ENCODE assay signal across 13 cellular contexts in genomic region chr17:79547586-79547985, GRCh38.
DNase-seq lines count a peak whose midpoint lies in the region; ATAC-seq, FAIRE-seq and TF ChIP-seq lines count a peak whose summit lies in the region.
"Had no signal": no experiment of that assay in that cellular context is flagged by ENCODE, and none has a peak within 500 bp of the region (broad histone marks: within the 10 kb centered on the region; RNA-seq: fewer than 3 reads in every experiment).

No MANE protein-coding gene starts in this region.

- TF ChIP-seq POLR2A in HepG2 (IDR thresholded peaks at IDR 0.05; ENCODE audit: insufficient read depth in 1 of 2, low read depth in 2 of 2, low read length in 2 of 2) (no peak), sigmoid colon (IDR thresholded peaks at IDR 0.05) (no peak)

- in situ Hi-C loops in HepG2 (cut with HindIII; ENCODE audit: extremely low pct_ligation_motif_present, low pct_unique_long_range_greater_than_20kb), result no loop called here

- no peaks in the 10 kb centered on the region for H3K4me1 ChIP-seq in HepG2 (ENCODE audit: insufficient read depth, low read length)
- peaks cover 0 to 16% (median 8%) of the 10 kb centered on the region in 4 donors for H3K4me1 ChIP-seq in sigmoid colon

- no peak; the same call in 2 of the 3 replicates for ATAC-seq in HepG2
- no peak for ATAC-seq in HG03135 (IDR thresholded peaks at IDR 0.05; ENCODE audit: unreplicated experiment)
- no peak for ATAC-seq in HG03442 (IDR thresholded peaks at IDR 0.05; ENCODE audit: unreplicated experiment)
- ATAC-seq in HG03097 (IDR thresholded peaks at IDR 0.05; ENCODE audit: low FRiP score, unreplicated experiment), result no peak

- DNase-seq in CD14-positive monocyte (ENCODE audit: low spot score), result peak; percentile 22
- DNase-seq in HepG2 (ENCODE audit: low spot score), result no peak
- DNase-seq in sigmoid colon, result peak; percentile 51
- DNase-seq: 8988T; AML-193; CD4-positive, CD25-positive, alpha-beta regulatory T cell; DMS 273 treated with DMSO at 0.1 percent for 48 hours had no signal

- no peaks in the 10 kb centered on the region for H3K36me3 Mint-ChIP-seq in CD14-positive monocyte
- H3K36me3 Mint-ChIP-seq: CD4-positive, CD25-positive, alpha-beta regulatory T cell had no signal

- H3K9ac ChIP-seq in HepG2 (ENCODE audit: insufficient read depth, low read depth, low read length), result no peak overlapping the region
- H3K9ac ChIP-seq: BLaER1 had no signal

- CTCF ChIA-PET in HepG2 (lab: Yijun Ruan, JAX; ENCODE audit: low intra/inter-chr PET ratio, low total read pairs), result no interaction called here

- H3K27me3 Mint-ChIP-seq in CD14-positive monocyte (ENCODE audit: low read depth in 3 of 3), result peaks cover 1 to 11% (median 2%) of the 10 kb centered on the region in 3 donors
- H3K27me3 Mint-ChIP-seq: CD4-positive, CD25-positive, alpha-beta regulatory T cell had no signal

- no peak overlapping the region for H2AFZ ChIP-seq in HepG2 (ENCODE audit: low read length)

- TF ChIP-seq EP300 in HepG2 (IDR thresholded peaks at IDR 0.05; ENCODE audit: low read depth in 2 of 2, low read length in 2 of 2) (no peak), HepG2 (CRISPR knock-in tag; IDR thresholded peaks at IDR 0.05; ENCODE audit: borderline replicate concordance) (no peak), sigmoid colon (IDR thresholded peaks at IDR 0.05) (no peak)

- H3K27me3 ChIP-seq in HepG2 (ENCODE audit: control insufficient read depth in 1 of 2, insufficient read depth in 2 of 2, low read length in 2 of 2) (peaks cover 21 to 75% of the 10 kb centered on the region in 2 experiments), sigmoid colon (no peaks in the 10 kb centered on the region)
- H3K27me3 ChIP-seq: BLaER1 had no signal

- BruUV-seq in HepG2 (replicated peaks; lab: Mats Ljungman, UMichigan), result no TSS peak

- TF ChIP-seq CTCF in CD14-positive monocyte (IDR thresholded peaks at IDR 0.05) (no peak), HepG2 (CRISPR knock-in tag; IDR thresholded peaks at IDR 0.05) (no peak), sigmoid colon (IDR thresholded peaks at IDR 0.05) (no peak)

- H3K79me2 ChIP-seq in HepG2 (ENCODE audit: insufficient read depth, low read length), result no peaks in the 10 kb centered on the region

- H3K27ac Mint-ChIP-seq in CD14-positive monocyte, result no peak overlapping the region
- H3K27ac Mint-ChIP-seq: CD4-positive, CD25-positive, alpha-beta regulatory T cell had no signal

- POLR2A ChIA-PET in HepG2 (lab: Yijun Ruan, JAX), result no interaction called here

- no peak overlapping the region for H3K4me2 ChIP-seq in HepG2 (ENCODE audit: low read depth, low read length)
- H3K4me2 ChIP-seq: BLaER1 had no signal

- H4K20me1 ChIP-seq in HepG2 (ENCODE audit: insufficient read depth, low read length), result no peaks in the 10 kb centered on the region; the same call in 1 of the 2 replicates
- H4K20me1 ChIP-seq: BLaER1 had no signal

- FAIRE-seq in HepG2 (lab: Jason Lieb, UNC), result no peak
- FAIRE-seq: H54 had no signal

- TF ChIP-seq RAD21 in HepG2 (CRISPR knock-in tag; IDR thresholded peaks at IDR 0.05), result no peak

- H3K27ac ChIP-seq in angular gyrus (ENCODE audit: low read depth, low read length) (peak overlapping the region; percentile 47), HepG2 (ENCODE audit: extremely low read length, insufficient read depth, low read length) (no peak overlapping the region), sigmoid colon (no peak overlapping the region)
- H3K27ac ChIP-seq: BLaER1 had no signal

- intact Hi-C loops in CD14-positive monocyte (cut with micrococcal nuclease), result no loop called here
- intact Hi-C loops in HepG2 (cut with micrococcal nuclease; ENCODE audit: unreplicated experiment), result no loop called here
- intact Hi-C loops in sigmoid colon (cut with DNase I), result no loop called here

- H3K4me3 ChIP-seq in HepG2 (replicated peaks in 1 of 3; ENCODE audit: insufficient read depth in 1 of 3, low read depth in 2 of 3, low read length in 3 of 3) (no peak overlapping the region), sigmoid colon (no peak overlapping the region)
- H3K4me3 ChIP-seq: BLaER1 had no signal

- no peaks in the 10 kb centered on the region for H3K4me1 Mint-ChIP-seq in CD14-positive monocyte
- H3K4me1 Mint-ChIP-seq: CD4-positive, CD25-positive, alpha-beta regulatory T cell had no signal

- H3K36me3 ChIP-seq in HepG2 (replicated peaks in 1 of 2; ENCODE audit: control insufficient read depth in 1 of 2, insufficient read depth in 2 of 2, low read length in 2 of 2) (no peaks in the 10 kb centered on the region), sigmoid colon (peaks cover 0 to 7% (median 0%) of the 10 kb centered on the region in 4 donors)
- H3K36me3 ChIP-seq: BLaER1 had no signal

- H3K9me3 ChIP-seq in HepG2 (ENCODE audit: low read length) (peaks cover 5% of the 10 kb centered on the region; the same call in 1 of the 2 replicates), sigmoid colon (peaks cover 0 to 3% (median 0%) of the 10 kb centered on the region in 4 donors)

- H3K4me3 Mint-ChIP-seq in CD14-positive monocyte, result no peak overlapping the region
- H3K4me3 Mint-ChIP-seq: CD4-positive, CD25-positive, alpha-beta regulatory T cell had no signal

- H3K9me3 Mint-ChIP-seq in CD14-positive monocyte, result peaks cover 0 to 7% (median 2%) of the 10 kb centered on the region in 7 donors

- WGBS in HepG2 (ENCODE audit: low lambda C conversion rate), result 14% methylated on average over 2 of the region's 10 CpGs
- WGBS in sigmoid colon, 2 donors, result 79 to 88% methylated on average over 10 of the region's 10 CpGs

TF ChIP-seq in HepG2, 621 proteins besides CTCF, POLR2A, EP300 and RAD21:
- 0 out of 2 replicates have a peak, but pooled peaks have one; percentile 7 for TF ChIP-seq ZNF687 (CRISPR knock-in tag; IDR thresholded peaks at IDR 0.05)
- no peak for TF ChIP-seq ZNF136 (CRISPR knock-in tag; IDR thresholded peaks at IDR 0.05; ENCODE audit: low read depth)
